Comparison of ENCODE assay signal across 3 cellular contexts in genomic region chr7:147161405-147161804, GRCh38.
A peak's percentile ranks its signal among the peaks of the same experiment; 100 is the strongest.
TF ChIP-seq lines count a peak whose summit lies in the region.

No MANE protein-coding gene starts in this region.

TF ChIP-seq in A549, 52 proteins besides CTCF, POLR2A, EP300 and RAD21:
- no peak for TF ChIP-seq ZSCAN20 (CRISPR knock-in tag; IDR thresholded peaks at IDR 0.05)
- peak; percentile 91 for TF ChIP-seq MAFK (IDR thresholded peaks at IDR 0.05; ENCODE audit: partially characterized antibody)
- no peak for TF ChIP-seq BHLHE40 (IDR thresholded peaks at IDR 0.05; ENCODE audit: low read depth, low read length)
- no peak for TF ChIP-seq CHD2 (IDR thresholded peaks at IDR 0.05; ENCODE audit: low read length, partially characterized antibody)
- TF ChIP-seq ZNF302 (CRISPR knock-in tag; IDR thresholded peaks at IDR 0.05), result no peak
- TF ChIP-seq POLR2AphosphoS2 (conservative IDR thresholded peaks at IDR 0.05; ENCODE audit: low read length), result no peak
- no peak for TF ChIP-seq NR3C1 (IDR thresholded peaks at IDR 0.05)

TF ChIP-seq in IMR-90, 13 proteins besides CTCF, POLR2A, EP300 and RAD21:
- TF ChIP-seq CEBPB (IDR thresholded peaks at IDR 0.05; ENCODE audit: low read depth, low read length) (no peak), MAFK (IDR thresholded peaks at IDR 0.05; ENCODE audit: low read depth, low read length) (peak; percentile 96)

TF ChIP-seq in H1, 55 proteins besides CTCF, POLR2A, EP300 and RAD21:
- TF ChIP-seq BACH1 (IDR thresholded peaks at IDR 0.05; ENCODE audit: low read length), result 0 out of 2 replicates have a peak, but pooled peaks have one; percentile 29
- TF ChIP-seq CEBPB (IDR thresholded peaks at IDR 0.05; ENCODE audit: low read depth, low read length), result no peak
- peak; percentile 93 for TF ChIP-seq MAFK (IDR thresholded peaks at IDR 0.05; ENCODE audit: low read depth, low read length)
